20 cellular contexts compared by ENCODE assay signal in the genomic region with DNA sequence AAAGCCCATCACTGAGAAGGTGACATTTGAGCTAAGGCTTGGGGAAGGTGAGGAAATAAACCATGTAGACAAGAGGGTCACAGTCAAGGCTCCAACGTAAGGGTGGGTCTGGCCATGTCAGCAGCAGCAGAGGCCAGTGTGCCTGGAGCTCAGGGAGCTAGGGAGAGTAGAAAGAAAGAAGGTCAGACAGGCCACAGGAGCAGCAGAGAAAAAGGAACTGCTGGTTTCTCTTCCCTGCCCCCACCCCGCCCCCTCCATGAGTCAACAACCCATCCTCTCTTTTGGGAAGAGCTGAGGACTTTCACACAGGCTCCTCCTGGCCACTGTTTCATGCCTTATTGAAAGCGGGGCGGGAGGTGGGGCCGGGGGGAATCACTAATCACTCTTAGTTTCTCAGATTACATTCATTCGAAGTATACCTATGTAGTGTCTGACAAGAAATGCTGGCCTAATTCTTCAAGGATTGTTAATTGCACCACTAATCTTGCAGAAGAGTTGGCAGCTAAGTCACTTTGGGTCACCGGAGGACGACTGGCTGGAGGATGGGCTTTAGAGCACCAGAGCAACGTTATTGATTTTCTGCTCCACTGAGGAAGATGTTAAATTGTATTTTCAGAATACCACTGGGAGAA. TPM values are rescaled to one million over a fixed set of nuclear protein-coding genes. Genes with fewer than 3 reads are reported as not detected.
DNase-seq lines count a peak whose midpoint lies in the region; ATAC-seq, FAIRE-seq and TF ChIP-seq lines count a peak whose summit lies in the region.
"Had no signal": no experiment of that assay in that cellular context is flagged by ENCODE, and none has a peak within 500 bp of the region (broad histone marks: within the 10 kb centered on the region; RNA-seq: fewer than 3 reads in every experiment).

No MANE protein-coding gene starts in this region.

- BruUV-seq in PC-3 (replicated peaks; lab: Mats Ljungman, UMichigan): no TSS peak

- H3K9me3 Mint-ChIP-seq in endodermal cell: no peaks in the 10 kb centered on the region
- H3K9me3 Mint-ChIP-seq: activated naive CD8-positive, alpha-beta T cell treated with anti-CD3 and anti-CD28 coated beads for 36 hours had no signal

- H3F3A ChIP-seq in PC-3 (ENCODE audit: low read length, unreplicated experiment): no peaks in the 10 kb centered on the region

- H3K36me3 ChIP-seq in heart right ventricle: no peaks in the 10 kb centered on the region
- no peaks in the 10 kb centered on the region for H3K36me3 ChIP-seq in endodermal cell (ENCODE audit: control insufficient read depth, insufficient read depth, low read length)
- H3K36me3 ChIP-seq in PC-3 (ENCODE audit: low read depth, low read length): no peaks in the 10 kb centered on the region
- H3K36me3 ChIP-seq: esophagus squamous epithelium, HAP-1, pancreas, upper lobe of left lung had no signal

- FAIRE-seq in urothelium cell line (lab: Jason Lieb, UNC): no peak
- FAIRE-seq: GM12878, pancreas had no signal

- H3K9ac ChIP-seq in endodermal cell (ENCODE audit: extremely low read depth, low read length, poor library complexity, severe bottlenecking): no peak overlapping the region
- no peak overlapping the region for H3K9ac ChIP-seq in PC-3 (ENCODE audit: low read length)

- no peak overlapping the region for H3K4me2 ChIP-seq in PC-3 (ENCODE audit: low read length)
- H3K4me2 ChIP-seq: hepatocyte, smooth muscle cell had no signal

- H3K4me3 ChIP-seq in heart right ventricle (no peak overlapping the region), endodermal cell (ENCODE audit: low read length) (no peak overlapping the region), PC-3 (ENCODE audit: low read length) (no peak overlapping the region)
- H3K4me3 ChIP-seq: esophagus squamous epithelium, GM12878, HAP-1, hepatocyte, pancreas, smooth muscle cell, upper lobe of left lung had no signal

- intact Hi-C loops in heart right ventricle (cut with DNase I) (no loop called here), Right ventricle myocardium inferior (cut with DNase I) (no loop called here), PC-3 (cut with micrococcal nuclease) (no loop called here)

- H3K4me3 Mint-ChIP-seq in endodermal cell: no peak overlapping the region
- H3K4me3 Mint-ChIP-seq: activated CD4-positive, alpha-beta T cell treated with anti-CD3 and anti-CD28 coated beads, Interleukin-2, amount 10 ng/mL, durations not matched to agents 24 days and 14 days; activated naive CD8-positive, alpha-beta T cell treated with anti-CD3 and anti-CD28 coated beads for 36 hours had no signal

- H3K79me2 ChIP-seq in PC-3 (ENCODE audit: low read length): no peaks in the 10 kb centered on the region
- H3K79me2 ChIP-seq: hepatocyte had no signal

- H2AFZ ChIP-seq in PC-3 (ENCODE audit: low read length): no peak overlapping the region
- H2AFZ ChIP-seq: hepatocyte had no signal

- no peaks in the 10 kb centered on the region for H3K36me3 Mint-ChIP-seq in endodermal cell (ENCODE audit: low read depth)
- H3K36me3 Mint-ChIP-seq: activated naive CD8-positive, alpha-beta T cell treated with anti-CD3 and anti-CD28 coated beads for 36 hours had no signal

- H3K27me3 ChIP-seq in heart right ventricle (peaks cover 0 to 35% (median 0%) of the 10 kb centered on the region in 7 donors), endodermal cell (ENCODE audit: control insufficient read depth, insufficient read depth, low read length, poor library complexity, severe bottlenecking) (no peaks in the 10 kb centered on the region), PC-3 (ENCODE audit: low read length) (no peaks in the 10 kb centered on the region)
- H3K27me3 ChIP-seq: hepatocyte, pancreas, upper lobe of left lung had no signal

- 29 to 39% methylated on average over 9 of the region's 9 CpGs for WGBS in heart right ventricle, 2 donors
- WGBS in endodermal cell (ENCODE audit: insufficient coverage in 1 of 2, insufficient read length in 1 of 2), 2 experiments: 40 to 45% methylated on average over 2 to 9 of the region's 9 CpGs

- H3K4me1 ChIP-seq in heart right ventricle (peaks cover 0 to 3% (median 0%) of the 10 kb centered on the region in 9 donors), endodermal cell (ENCODE audit: control insufficient read depth, insufficient read depth, low read length) (no peaks in the 10 kb centered on the region), PC-3 (ENCODE audit: insufficient read depth, low read length) (no peaks in the 10 kb centered on the region)
- H3K4me1 ChIP-seq: esophagus squamous epithelium, HAP-1, pancreas, upper lobe of left lung had no signal

- TF ChIP-seq CTCF in heart right ventricle (IDR thresholded peaks at IDR 0.05) (no peak), endodermal cell (conservative IDR thresholded peaks at IDR 0.05) (no peak), PC-3 (conservative IDR thresholded peaks at IDR 0.05; ENCODE audit: low read depth, low read length) (no peak)

- H3K9me3 ChIP-seq in heart right ventricle (no peaks in the 10 kb centered on the region), endodermal cell (ENCODE audit: control insufficient read depth, low read length) (no peaks in the 10 kb centered on the region), PC-3 (ENCODE audit: low read length) (no peaks in the 10 kb centered on the region)
- H3K9me3 ChIP-seq: esophagus squamous epithelium, HAP-1, pancreas, upper lobe of left lung had no signal

- no peaks in the 10 kb centered on the region for H3K27me3 Mint-ChIP-seq in endodermal cell (ENCODE audit: insufficient read depth)

- peaks cover 5% of the 10 kb centered on the region for H3K4me1 Mint-ChIP-seq in endodermal cell
- H3K4me1 Mint-ChIP-seq: activated CD4-positive, alpha-beta T cell treated with anti-CD3 and anti-CD28 coated beads, Interleukin-2, amount 10 ng/mL, durations not matched to agents 24 days and 14 days had no signal

- H3K27ac Mint-ChIP-seq in endodermal cell: no peak overlapping the region
- H3K27ac Mint-ChIP-seq: activated CD4-positive, alpha-beta T cell treated with anti-CD3 and anti-CD28 coated beads, Interleukin-2, amount 10 ng/mL, durations not matched to agents 24 days and 14 days; activated naive CD8-positive, alpha-beta T cell treated with anti-CD3 and anti-CD28 coated beads for 36 hours had no signal

- CTCF ChIA-PET in PC-3 (lab: Charles Lee): no interaction called here

- POLR2A ChIA-PET in PC-3 (lab: Charles Lee; ENCODE audit: unreplicated experiment): no interaction called here

- no peaks in the 10 kb centered on the region for H3K9me2 ChIP-seq in PC-3 (replicated peaks; ENCODE audit: low read length)

- no peaks in the 10 kb centered on the region for H4K20me1 ChIP-seq in PC-3 (ENCODE audit: low read length)

- DNase-seq in heart right ventricle (peak; percentile 7 to 13), Right ventricle myocardium inferior (ENCODE audit: missing footprints) (no peak), NCI-H69 (lab: John Stamatoyannopoulos, UW) (peak; percentile 55), endodermal cell (peak; percentile 59), urothelium cell line (ENCODE audit: low spot score) (peak; percentile 10), PC-3 (no peak)
- DNase-seq: activated CD4-positive, alpha-beta T cell treated with anti-CD3 and anti-CD28 coated beads, Interleukin-2, amount 10 ng/mL, durations not matched to agents 24 days and 14 days; activated naive CD8-positive, alpha-beta T cell treated with anti-CD3 and anti-CD28 coated beads for 36 hours; esophagus squamous epithelium; left cardiac atrium; NCI-H526; pancreas; stimulated activated naive CD4-positive, alpha-beta T cell had no signal

- no peak for ATAC-seq in heart right ventricle
- no peak for ATAC-seq in Right ventricle myocardium inferior
- no peak for ATAC-seq in esophagus mucosa
- no peak for ATAC-seq in GM18502 (IDR thresholded peaks at IDR 0.05; ENCODE audit: poor library complexity, unreplicated experiment)
- ATAC-seq in PC-3: no peak
- ATAC-seq: GM12878 had no signal

- no peak overlapping the region for H3K27ac ChIP-seq in heart right ventricle
- H3K27ac ChIP-seq in endodermal cell (ENCODE audit: low read depth, low read length): no peak overlapping the region
- H3K27ac ChIP-seq in PC-3 (ENCODE audit: low read length): no peak overlapping the region
- H3K27ac ChIP-seq: esophagus squamous epithelium, hepatocyte, pancreas, upper lobe of left lung had no signal

RNA-seq across cellular contexts. Expression of a gene that starts 9.1 kb away (rescaled TPM):
- total RNA-seq in heart right ventricle: under 1 TPM in 1 of 10 donors, not detected in 9; 0.13 TPM
- under 1 TPM in 1 of 2 donors, not detected in 1; 0.04 TPM for polyA plus RNA-seq in heart right ventricle
- total RNA-seq in Right ventricle myocardium inferior: not detected
- 10 to 100 TPM; 10.0 to 18.3 TPM for total RNA-seq in endodermal cell
- polyA plus RNA-seq in endodermal cell (2013, experiment 1 of 2): 13.2 TPM
- 12.6 TPM for polyA plus RNA-seq in endodermal cell (2013, experiment 2 of 2)
- total RNA-seq in esophagus mucosa: not detected
- total RNA-seq in PC-3 (2014; rRNA removed): not detected in 2 replicates
- total RNA-seq: activated CD4-positive, alpha-beta T cell treated with anti-CD3 and anti-CD28 coated beads, Interleukin-2, amount 10 ng/mL, durations not matched to agents 24 days and 14 days; activated naive CD8-positive, alpha-beta T cell treated with anti-CD3 and anti-CD28 coated beads for 36 hours; GM12878; smooth muscle cell had no signal
- polyA plus RNA-seq: smooth muscle cell had no signal

RNA-seq across cellular contexts. Expression of a gene that starts 49.6 kb away (rescaled TPM):
- total RNA-seq in heart right ventricle (10 to 100 TPM in 1 of 10 donors, 1 to 10 TPM in 9; 4.5 to 18.6 (median 6.9) TPM), Right ventricle myocardium inferior (7.1 TPM), endodermal cell (10 to 100 TPM; 20.8 to 31.5 TPM), esophagus mucosa (4.4 TPM), PC-3 (2014; rRNA removed) (10.9 and 11.1 TPM in 2 replicates)
- 1 to 10 TPM; 6.6 to 9.4 TPM for polyA plus RNA-seq in heart right ventricle
- 31.1 TPM for polyA plus RNA-seq in endodermal cell (2013, experiment 1 of 2)
- polyA plus RNA-seq in endodermal cell (2013, experiment 2 of 2): 28.6 TPM

Comparison
In these comparisons a context has a peak if more than half of its experiments do, and no peak if none do; other contexts are left out.
1. DNase-seq: peak in heart right ventricle (2 of 2), NCI-H69 (single experiment), endodermal cell (single experiment) and urothelium cell line (single experiment); none in Right ventricle myocardium inferior (single experiment) and PC-3 (single experiment).
2. RNA of a gene that starts 9.1 kb away (total RNA-seq): 10.0 to 18.3 TPM in endodermal cell; 0.13 TPM in heart right ventricle, not detected in Right ventricle myocardium inferior (single experiment), not detected in esophagus mucosa (single experiment) and not detected in PC-3; every median in the first group is over 4 times any median in the second.